ENCODE assay signal across 18 cellular contexts in genomic region chr19:51965583-51965982, GRCh38. TPM values are rescaled to one million over a fixed set of nuclear protein-coding genes. Genes with fewer than 3 reads are reported as not detected.
DNase-seq lines count a peak whose midpoint lies in the region; ATAC-seq and TF ChIP-seq lines count a peak whose summit lies in the region.
"Had no signal": no experiment of that assay in that cellular context is flagged by ENCODE, and none has a peak within 500 bp of the region (broad histone marks: within the 10 kb centered on the region; RNA-seq: fewer than 3 reads in every experiment).

No MANE protein-coding gene starts in this region.

- peaks cover 47% of the 10 kb centered on the region for H3K36me3 ChIP-seq in CD8-positive, alpha-beta T cell (ENCODE audit: insufficient read depth, low read length)
- H3K36me3 ChIP-seq in Panc1 (ENCODE audit: control insufficient read depth, insufficient read depth, low read length) (peaks cover 4% of the 10 kb centered on the region), duodenal mucosa (ENCODE audit: control insufficient read depth in 1 of 2, insufficient read depth in 2 of 2, low read length in 2 of 2) (peaks cover 55 to 71% of the 10 kb centered on the region in 2 donors), muscle layer of duodenum (ENCODE audit: control insufficient read depth in 1 of 2, insufficient read depth in 2 of 2, low read length in 2 of 2) (peaks cover 47 to 92% of the 10 kb centered on the region in 2 donors)

- H3K36me3 Mint-ChIP-seq in CD8-positive, alpha-beta T cell, result peaks cover 86% of the 10 kb centered on the region

- no peak for ATAC-seq in CD8-positive, alpha-beta T cell
- ATAC-seq in Panc1, result no peak
- no peak for ATAC-seq in GM19467 (IDR thresholded peaks at IDR 0.05; ENCODE audit: unreplicated experiment)
- ATAC-seq: A549 had no signal

- POLR2A ChIA-PET in CD8-positive, alpha-beta T cell (lab: Charles Lee), result no interaction called here
- POLR2A ChIA-PET in Panc1 (lab: Charles Lee), result no interaction called here

- H3K4me1 Mint-ChIP-seq in CD8-positive, alpha-beta T cell (ENCODE audit: low read depth), result no peaks in the 10 kb centered on the region

- H3K27ac Mint-ChIP-seq in CD8-positive, alpha-beta T cell, result no peak overlapping the region

- no peaks in the 10 kb centered on the region for H3K27me3 Mint-ChIP-seq in CD8-positive, alpha-beta T cell (ENCODE audit: low read depth)

- H3K9ac ChIP-seq in duodenal mucosa (ENCODE audit: low read depth in 1 of 2, low read length in 2 of 2), result no peak overlapping the region

- in situ Hi-C loops in Panc1 (cut with HindIII; ENCODE audit: low pct_unique_long_range_greater_than_20kb, low sequenced_read_pairs), result no loop called here

- no peak overlapping the region for H3K27ac ChIP-seq in CD8-positive, alpha-beta T cell (ENCODE audit: low read depth, low read length)
- H3K27ac ChIP-seq in Panc1 (ENCODE audit: low read length) (no peak overlapping the region), duodenal mucosa (ENCODE audit: low read depth, low read length) (no peak overlapping the region), muscle layer of duodenum (ENCODE audit: low read length) (no peak overlapping the region)
- H3K27ac ChIP-seq: A549, C4-2B had no signal

- no peaks in the 10 kb centered on the region for H3K27me3 ChIP-seq in CD8-positive, alpha-beta T cell (ENCODE audit: insufficient read depth, low read length)
- no peaks in the 10 kb centered on the region for H3K27me3 ChIP-seq in Panc1 (ENCODE audit: control insufficient read depth, insufficient read depth, low read length)
- no peaks in the 10 kb centered on the region for H3K27me3 ChIP-seq in duodenal mucosa (ENCODE audit: control insufficient read depth in 1 of 2, insufficient read depth in 2 of 2, low read length in 2 of 2)
- H3K27me3 ChIP-seq in muscle layer of duodenum (ENCODE audit: low read depth, low read length), result no peaks in the 10 kb centered on the region

- no peak for DNase-seq in CD8-positive, alpha-beta T cell
- no peak for DNase-seq in Panc1 (ENCODE audit: low read depth, low spot score)
- no peak for DNase-seq in H4 (ENCODE audit: low spot score)
- no peak for DNase-seq in NCI-H2227 (lab: John Stamatoyannopoulos, UW; ENCODE audit: unreplicated experiment)
- no peak for DNase-seq in iPS-NIHi7 (ENCODE audit: extremely low spot score)
- DNase-seq: H7, KG1, MM.1S, NCI-H2029 treated with DMSO at 0.1 percent for 48 hours, NCI-H2227 treated with DMSO at 0.1 percent for 48 hours, NCI-H510A, NCI-H69, SHP77 treated with DMSO at 0.1 percent for 48 hours had no signal

- H3K4me3 Mint-ChIP-seq in CD8-positive, alpha-beta T cell, result no peak overlapping the region

- H3K4me3 ChIP-seq in CD8-positive, alpha-beta T cell (ENCODE audit: low read depth, low read length), result peak overlapping the region; percentile 25
- no peak overlapping the region for H3K4me3 ChIP-seq in Panc1 (ENCODE audit: low read depth in 2 of 2, low read length in 2 of 2)
- peak overlapping the region; percentile 1 to 32 for H3K4me3 ChIP-seq in duodenal mucosa (ENCODE audit: low read depth in 1 of 2, low read length in 2 of 2)
- peak overlapping the region; percentile 45 to 53 for H3K4me3 ChIP-seq in muscle layer of duodenum (ENCODE audit: low read depth in 1 of 2, low read length in 2 of 2)
- H3K4me3 ChIP-seq: A549 had no signal

- intact Hi-C loops in CD8-positive, alpha-beta T cell (cut with DNase I, micrococcal nuclease), result no loop called here
- intact Hi-C loops in Panc1 (cut with micrococcal nuclease; ENCODE audit: unreplicated experiment), result no loop called here

- no peaks in the 10 kb centered on the region for H3K4me1 ChIP-seq in CD8-positive, alpha-beta T cell (ENCODE audit: insufficient read depth, low read length)
- H3K4me1 ChIP-seq in Panc1 (ENCODE audit: control insufficient read depth, insufficient read depth, low read length), result no peaks in the 10 kb centered on the region
- H3K4me1 ChIP-seq in duodenal mucosa (ENCODE audit: control insufficient read depth in 1 of 2, insufficient read depth in 2 of 2, low read length in 2 of 2), result no peaks in the 10 kb centered on the region
- no peaks in the 10 kb centered on the region for H3K4me1 ChIP-seq in muscle layer of duodenum (ENCODE audit: control insufficient read depth in 1 of 2, insufficient read depth in 2 of 2, low read length in 2 of 2)
- H3K4me1 ChIP-seq: A549 had no signal

- TF ChIP-seq CTCF in CD8-positive, alpha-beta T cell (IDR thresholded peaks at IDR 0.05), result no peak
- TF ChIP-seq CTCF in Panc1 (IDR thresholded peaks at IDR 0.05), result no peak

- H3K9me3 ChIP-seq in CD8-positive, alpha-beta T cell (ENCODE audit: low read length), result peaks cover 77% of the 10 kb centered on the region
- H3K9me3 ChIP-seq in Panc1 (ENCODE audit: control insufficient read depth, insufficient read depth, low read depth, low read length), result peaks cover 23% of the 10 kb centered on the region; the same call in 1 of the 2 replicates
- peaks cover 84% of the 10 kb centered on the region in 2 donors for H3K9me3 ChIP-seq in duodenal mucosa (ENCODE audit: control insufficient read depth in 1 of 2, low read length in 2 of 2)
- peaks cover 49 to 91% of the 10 kb centered on the region in 2 donors for H3K9me3 ChIP-seq in muscle layer of duodenum (ENCODE audit: control insufficient read depth in 1 of 2, low read length in 2 of 2)

- H3K9me3 Mint-ChIP-seq in CD8-positive, alpha-beta T cell, result peaks cover 70% of the 10 kb centered on the region

- CTCF ChIA-PET in CD8-positive, alpha-beta T cell (lab: Charles Lee), result no interaction called here
- CTCF ChIA-PET in Panc1 (lab: Charles Lee), result no interaction called here

- BruUV-seq in Panc1 (replicated peaks; lab: Mats Ljungman, UMichigan), result TSS peak; percentile 35

RNA-seq across cellular contexts. Expression of gene ZNF350, which starts 21.1 kb away (rescaled TPM):
- 10 to 100 TPM; 48.1 to 50.8 TPM for total RNA-seq in CD8-positive, alpha-beta T cell
- 5.1 TPM for total RNA-seq in Panc1 (2021; ENCODE audit: unreplicated experiment)
- 4.5 TPM for polyA plus RNA-seq in Panc1 (2012; ENCODE audit: insufficient read length)
- 5.7 and 7.1 TPM in 2 replicates for total RNA-seq in H4 (2014; rRNA removed; shearing (Covaris generic))

RNA-seq across cellular contexts. Expression of gene ZNF613, which starts 38.3 kb away (rescaled TPM):
- 1 to 10 TPM in 1 of 2 experiments, under 1 TPM in 1; 0.58 to 1.1 TPM for total RNA-seq in CD8-positive, alpha-beta T cell
- 3.1 TPM for total RNA-seq in Panc1 (2021; ENCODE audit: unreplicated experiment)
- polyA plus RNA-seq in Panc1 (2012; ENCODE audit: insufficient read length), result 3.2 TPM
- 2.5 and 9.3 TPM in 2 replicates for total RNA-seq in H4 (2014; rRNA removed; shearing (Covaris generic))

RNA-seq across cellular contexts. Expression of gene ZNF615, which starts 42.4 kb away (rescaled TPM):
- total RNA-seq in CD8-positive, alpha-beta T cell, result 10 to 100 TPM; 14.7 to 17.2 TPM
- 3.6 TPM for total RNA-seq in Panc1 (2021; ENCODE audit: unreplicated experiment)
- polyA plus RNA-seq in Panc1 (2012; ENCODE audit: insufficient read length), result 2.4 TPM
- total RNA-seq in H4 (2014; rRNA removed; shearing (Covaris generic)), result 12.0 and 14.8 TPM in 2 replicates

Comparison
In these comparisons a context has a peak if more than half of its experiments do, and no peak if none do; other contexts are left out.
1. H3K4me3 ChIP-seq: peak in CD8-positive, alpha-beta T cell (single experiment), duodenal mucosa (2 of 2) and muscle layer of duodenum (2 of 2); none in Panc1 (0 of 2).